In genomic region chr19:17447704-17448189, GRCh38 we compare ENCODE assay signal across 9 cellular contexts. TPM values are rescaled to one million over a fixed set of nuclear protein-coding genes. Genes with fewer than 3 reads are reported as not detected.
DNase-seq lines count a peak whose midpoint lies in the region; ATAC-seq, FAIRE-seq and TF ChIP-seq lines count a peak whose summit lies in the region.
"Had no signal": no experiment of that assay in that cellular context is flagged by ENCODE, and none has a peak within 500 bp of the region (broad histone marks: within the 10 kb centered on the region; RNA-seq: fewer than 3 reads in every experiment).

No MANE protein-coding gene starts in this region.

- no peak for TF ChIP-seq RAD21 in HCT116 (IDR thresholded peaks at IDR 0.05; ENCODE audit: low read depth)

- peak overlapping the region; percentile 31; the same call in 1 of the 2 replicates for H3K4me3 ChIP-seq in AG04450 (ENCODE audit: low read depth, low read length)
- peak overlapping the region; percentile 56 to 70 for H3K4me3 ChIP-seq in HCT116 (replicated peaks in 1 of 2; ENCODE audit: low read depth in 1 of 2, low read length in 2 of 2)
- H3K4me3 ChIP-seq in colonic mucosa, result peak overlapping the region; percentile 34
- no peak overlapping the region for H3K4me3 ChIP-seq in kidney (ENCODE audit: low read length in 2 of 2)
- H3K4me3 ChIP-seq in small intestine (ENCODE audit: low read depth in 1 of 2, low read length in 2 of 2), result no peak overlapping the region

- no peaks in the 10 kb centered on the region for H3K79me2 ChIP-seq in HCT116 (ENCODE audit: insufficient read depth, low read length)

- no peaks in the 10 kb centered on the region for H3K36me3 Mint-ChIP-seq in nephron progenitor cell (ENCODE audit: low read depth)

- H3K9me2 ChIP-seq in HCT116 (ENCODE audit: insufficient read depth), result no peaks in the 10 kb centered on the region

- peak overlapping the region; percentile 71 for H3K4me3 Mint-ChIP-seq in nephron progenitor cell

- H3K27me3 ChIP-seq in AG04450 (ENCODE audit: control insufficient read depth, insufficient read depth, low read length) (peaks cover 23% of the 10 kb centered on the region), HCT116 (ENCODE audit: insufficient read depth, low read length) (no peaks in the 10 kb centered on the region), colonic mucosa (peaks cover 12% of the 10 kb centered on the region), small intestine (ENCODE audit: control insufficient read depth in 2 of 2, insufficient read depth in 2 of 2, low read length in 2 of 2) (no peaks in the 10 kb centered on the region)

- DNase-seq in AG04450 (ENCODE audit: low read depth, low spot score), result no peak
- DNase-seq in HCT116 (ENCODE audit: low read depth, low spot score), result no peak
- DNase-seq in colonic mucosa, result no peak
- no peak for DNase-seq in nephron progenitor cell
- no peak for DNase-seq in kidney
- no peak for DNase-seq in small intestine
- DNase-seq in activated naive CD4-positive, alpha-beta T cell treated with anti-CD3 and anti-CD28 coated beads, Interleukin-2, amount 50 U/mL, for 16 hours, result no peak
- DNase-seq: DMS153 had no signal

- H4K20me1 ChIP-seq in HCT116 (ENCODE audit: insufficient read depth), result no peaks in the 10 kb centered on the region

- H3K27ac ChIP-seq in AG04450 (ENCODE audit: low read depth, low read length), result no peak overlapping the region
- H3K27ac ChIP-seq in HCT116 (ENCODE audit: low read depth, low read length), result peak overlapping the region; percentile 68; the same call in 1 of the 2 replicates
- no peak overlapping the region for H3K27ac ChIP-seq in colonic mucosa
- H3K27ac ChIP-seq in kidney (ENCODE audit: low read depth in 2 of 2, low read length in 2 of 2), result no peak overlapping the region
- H3K27ac ChIP-seq in small intestine (ENCODE audit: low read depth in 1 of 2, low read length in 1 of 2), result no peak overlapping the region

- peaks cover 45% of the 10 kb centered on the region for H3K27me3 Mint-ChIP-seq in nephron progenitor cell (ENCODE audit: low read depth, poor library complexity)

- H3K9ac ChIP-seq in HCT116 (ENCODE audit: low read length) (peak overlapping the region; percentile 71), colonic mucosa (ENCODE audit: low read depth in 2 of 2, low read length in 2 of 2) (peak overlapping the region in 1 of 2 donors; percentile 43), kidney (ENCODE audit: low read length in 2 of 2) (no peak overlapping the region)

- H3K9me3 ChIP-seq in AG04450 (ENCODE audit: control insufficient read depth, insufficient read depth, low read length), result no peaks in the 10 kb centered on the region
- H3K9me3 ChIP-seq in HCT116 (ENCODE audit: control insufficient read depth in 1 of 2, insufficient read depth in 1 of 2, low read depth in 1 of 2, low read length in 2 of 2), result no peaks in the 10 kb centered on the region
- H3K9me3 ChIP-seq in colonic mucosa, result no peaks in the 10 kb centered on the region
- H3K9me3 ChIP-seq in kidney (ENCODE audit: control insufficient read depth in 1 of 2, low read length in 2 of 2), result no peaks in the 10 kb centered on the region
- no peaks in the 10 kb centered on the region for H3K9me3 ChIP-seq in small intestine (ENCODE audit: control insufficient read depth, low read depth)

- 19 to 50% (median 42%) methylated on average over 2 to 9 of the region's 9 CpGs for WGBS in small intestine, 3 donors

- no peaks in the 10 kb centered on the region for H3K36me3 ChIP-seq in HCT116 (ENCODE audit: control insufficient read depth in 1 of 2, insufficient read depth in 2 of 2, low read length in 2 of 2)
- H3K36me3 ChIP-seq in colonic mucosa, result no peaks in the 10 kb centered on the region
- no peaks in the 10 kb centered on the region for H3K36me3 ChIP-seq in kidney (ENCODE audit: control insufficient read depth in 1 of 2, insufficient read depth in 2 of 2, low read length in 2 of 2)
- no peaks in the 10 kb centered on the region for H3K36me3 ChIP-seq in small intestine (ENCODE audit: control insufficient read depth in 2 of 2, insufficient read depth in 2 of 2, low read length in 2 of 2)

- H3K27ac Mint-ChIP-seq in nephron progenitor cell, result no peak overlapping the region

- intact Hi-C loops in HCT116 (cut with micrococcal nuclease), result no loop called here
- intact Hi-C loops in colonic mucosa (cut with DNase I), result no loop called here
- intact Hi-C loops in kidney (cut with DNase I), result no loop called here

- POLR2A ChIA-PET in AG04450 (lab: Yijun Ruan, JAX), result no interaction called here
- POLR2A ChIA-PET in HCT116 (lab: Charles Lee), result no interaction called here

- peaks cover 6% of the 10 kb centered on the region for H3K9me3 Mint-ChIP-seq in nephron progenitor cell

- no peak for ATAC-seq in HCT116
- no peak for ATAC-seq in HG03196 (IDR thresholded peaks at IDR 0.05; ENCODE audit: unreplicated experiment)

- TF ChIP-seq CTCF in AG04450 (IDR thresholded peaks at IDR 0.05; ENCODE audit: low read depth, low read length) (no peak), HCT116 (IDR thresholded peaks at IDR 0.05 in 2 of 3, conservative IDR thresholded peaks at IDR 0.05 in 1 of 3; ENCODE audit: borderline replicate concordance in 1 of 3, insufficient read depth in 1 of 3, low read depth in 2 of 3, low read length in 2 of 3) (no peak), colonic mucosa (IDR thresholded peaks at IDR 0.05) (no peak), nephron progenitor cell (IDR thresholded peaks at IDR 0.05) (no peak), kidney (IDR thresholded peaks at IDR 0.05; ENCODE audit: borderline replicate concordance, extremely low read depth, insufficient read depth) (no peak)

- no peak for TF ChIP-seq POLR2A in HCT116 (IDR thresholded peaks at IDR 0.05; ENCODE audit: borderline replicate concordance, extremely low read depth, insufficient read depth, insufficient read length)

- BruUV-seq in HCT116 (replicated peaks; lab: Mats Ljungman, UMichigan), result no TSS peak

- peaks cover 5% of the 10 kb centered on the region for H3K4me1 Mint-ChIP-seq in nephron progenitor cell

- no peak for FAIRE-seq in kidney (lab: Jason Lieb, UNC)
- FAIRE-seq in small intestine (lab: Jason Lieb, UNC), result no peak

- CTCF ChIA-PET in AG04450 (lab: Charles Lee), result interaction anchor here (1.2 to 1.3 kb wide), 2 partner anchors 15 to 100 kb away, joined by 3 read pairs; no protein-coding TSS in a partner anchor
- CTCF ChIA-PET in HCT116 (lab: Charles Lee), result interaction anchor here (0.9 to 1.3 kb wide), 2 partner anchors 28 to 155 kb away, joined by 3 to 4 read pairs; partner anchors contain the start of gene MVB12A

- peak overlapping the region; percentile 91 for H3K4me2 ChIP-seq in HCT116 (ENCODE audit: low read length)

- no peak overlapping the region for H2AFZ ChIP-seq in HCT116 (ENCODE audit: low read depth, low read length, poor library complexity, severe bottlenecking)

- RAD21 ChIA-PET in HCT116 (lab: Charles Lee; ENCODE audit: low non-redundant PET in 1 of 2, low total read pairs in 2 of 2, uncharacterized antibody in 2 of 2, unreplicated experiment in 2 of 2), result no interaction called here

- H3K4me1 ChIP-seq in HCT116 (ENCODE audit: control insufficient read depth in 1 of 2, insufficient read depth in 2 of 2, low read length in 2 of 2), result peaks cover 24 to 43% of the 10 kb centered on the region in 2 experiments
- H3K4me1 ChIP-seq in colonic mucosa, result no peaks in the 10 kb centered on the region
- H3K4me1 ChIP-seq in kidney (ENCODE audit: control insufficient read depth in 1 of 2, insufficient read depth in 1 of 2, low read depth in 1 of 2, low read length in 2 of 2), result no peaks in the 10 kb centered on the region
- peaks cover 0 to 2% of the 10 kb centered on the region in 2 donors for H3K4me1 ChIP-seq in small intestine (ENCODE audit: control insufficient read depth in 2 of 2, insufficient read depth in 1 of 2, low read depth in 1 of 2, low read length in 1 of 2)

TF ChIP-seq in HCT116, 20 proteins besides CTCF, POLR2A, EP300 and RAD21 (continues in another document):
- no peak for TF ChIP-seq JUND (IDR thresholded peaks at IDR 0.05)

RNA-seq across cellular contexts. Expression of gene TMEM221, which starts 0.7 kb away (rescaled TPM):
- polyA plus RNA-seq in AG04450 (2011; rRNA removed) (0.05 and 0.07 TPM in 2 replicates), kidney (ENCODE audit: insufficient read depth, low read depth, low replicate concordance) (not detected), small intestine (under 1 TPM in 1 of 3 donors, not detected in 2; 0.07 TPM)
- not detected in 2 replicates for polyA minus RNA-seq in AG04450 (2011; rRNA and poly(A)+ RNA removed)
- total RNA-seq in HCT116 (2021; ENCODE audit: unreplicated experiment) (3.4 TPM), colonic mucosa (not detected), kidney (0.13 TPM)
- 3.6 and 3.7 TPM in 2 replicates for polyA plus RNA-seq in HCT116 (2012)

RNA-seq across cellular contexts. Expression of gene NXNL1, which starts 13.0 kb away (rescaled TPM):
- polyA plus RNA-seq in AG04450 (2011; rRNA removed) (not detected in 2 replicates), kidney (ENCODE audit: insufficient read depth, low read depth, low replicate concordance) (not detected), small intestine (not detected)
- not detected in 2 replicates for polyA minus RNA-seq in AG04450 (2011; rRNA and poly(A)+ RNA removed)
- total RNA-seq in HCT116 (2021; ENCODE audit: unreplicated experiment) (not detected), colonic mucosa (not detected), kidney (not detected)
- not detected in 2 replicates for polyA plus RNA-seq in HCT116 (2012)

RNA-seq across cellular contexts. Expression of gene SLC27A1, which starts 22.6 kb away (rescaled TPM):
- 8.3 and 9.4 TPM in 2 replicates for polyA plus RNA-seq in AG04450 (2011; rRNA removed)
- 6.5 and 7.6 TPM in 2 replicates for polyA minus RNA-seq in AG04450 (2011; rRNA and poly(A)+ RNA removed)
- 22.5 TPM for total RNA-seq in HCT116 (2021; ENCODE audit: unreplicated experiment)
- polyA plus RNA-seq in HCT116 (2012), result 24.3 and 24.5 TPM in 2 replicates
- 1 to 10 TPM; 4.2 to 5.1 TPM for total RNA-seq in colonic mucosa
- total RNA-seq in kidney, result 21.9 TPM
- 16.9 TPM for polyA plus RNA-seq in kidney (ENCODE audit: insufficient read depth, low read depth, low replicate concordance)
- 1 to 10 TPM in 2 of 3 donors, under 1 TPM in 1; 0.22 to 5.5 (median 1.1) TPM for polyA plus RNA-seq in small intestine

RNA-seq across cellular contexts. Expression of gene MVB12A, which starts 27.9 kb away (rescaled TPM):
- 22.5 and 30.1 TPM in 2 replicates for polyA plus RNA-seq in AG04450 (2011; rRNA removed)
- polyA minus RNA-seq in AG04450 (2011; rRNA and poly(A)+ RNA removed), result 13.0 and 22.6 TPM in 2 replicates
- 91.7 TPM for total RNA-seq in HCT116 (2021; ENCODE audit: unreplicated experiment)
- polyA plus RNA-seq in HCT116 (2012), result 86.6 and 101 TPM in 2 replicates
- total RNA-seq in colonic mucosa, result 10 to 100 TPM; 53.1 to 70.1 TPM
- 57.6 TPM for total RNA-seq in kidney
- polyA plus RNA-seq in kidney (ENCODE audit: insufficient read depth, low read depth, low replicate concordance), result 88.3 TPM
- 100 to 1,000 TPM in 1 of 3 donors, 10 to 100 TPM in 2; 71.3 to 117 (median 84.8) TPM for polyA plus RNA-seq in small intestine

RNA-seq across cellular contexts. Expression of gene BST2, which starts 42.3 kb away (rescaled TPM):
- 1.9 and 2.8 TPM in 2 replicates for polyA plus RNA-seq in AG04450 (2011; rRNA removed)
- 0.43 and 0.46 TPM in 2 replicates for polyA minus RNA-seq in AG04450 (2011; rRNA and poly(A)+ RNA removed)
- total RNA-seq in HCT116 (2021; ENCODE audit: unreplicated experiment), result 5.4 TPM
- 2.6 and 3.6 TPM in 2 replicates for polyA plus RNA-seq in HCT116 (2012)
- 10 to 100 TPM; 12.8 to 15.6 TPM for total RNA-seq in colonic mucosa
- total RNA-seq in kidney, result 89.6 TPM
- 250 TPM for polyA plus RNA-seq in kidney (ENCODE audit: insufficient read depth, low read depth, low replicate concordance)
- polyA plus RNA-seq in small intestine, result 100 to 1,000 TPM in 1 of 3 donors, 10 to 100 TPM in 1, 1 to 10 TPM in 1; 4.5 to 128 (median 53.2) TPM

Comparison
In these comparisons a context has a peak if more than half of its experiments do, and no peak if none do; other contexts are left out.
1. H3K4me3 ChIP-seq: peak in AG04450 (single experiment), HCT116 (2 of 2) and colonic mucosa (single experiment); none in kidney (0 of 2) and small intestine (0 of 2).